ENCODE assay signal across 8 cellular contexts in the genomic region with DNA sequence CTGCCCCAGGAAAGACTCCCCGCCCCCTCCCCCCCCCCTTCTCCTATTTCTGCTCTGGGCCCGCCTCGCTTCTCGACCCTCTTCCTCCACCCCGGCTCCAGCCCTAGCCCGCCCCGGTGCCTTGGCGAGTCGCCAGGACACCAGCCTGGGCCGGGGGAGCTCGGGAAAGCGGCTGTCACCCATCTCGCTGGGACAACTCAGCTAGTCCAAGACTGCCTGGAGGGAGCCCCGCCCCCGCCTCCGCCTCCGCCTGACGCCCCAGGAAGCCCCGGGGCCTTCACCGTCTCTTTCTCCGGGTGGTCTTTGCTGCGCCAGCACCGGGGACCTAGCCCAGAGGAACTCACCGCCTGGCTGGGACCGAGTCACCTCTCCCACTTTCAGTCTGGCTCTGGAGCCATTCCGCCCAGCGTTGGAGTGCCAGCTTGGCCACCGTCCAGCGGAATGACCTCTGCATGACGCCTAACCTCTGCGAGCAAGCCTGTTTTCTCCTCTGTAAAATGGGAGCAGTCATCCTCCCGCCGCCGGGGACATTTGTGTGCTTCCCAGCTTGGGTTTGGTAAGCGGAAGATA. TPM values are rescaled to one million over a fixed set of nuclear protein-coding genes. Genes with fewer than 3 reads are reported as not detected.
DNase-seq lines count a peak whose midpoint lies in the region; ATAC-seq and TF ChIP-seq lines count a peak whose summit lies in the region.

No MANE protein-coding gene starts in this region.

- peaks cover 0 to 46% (median 10%) of the 10 kb centered on the region in 3 experiments for H3K27me3 ChIP-seq in neuronal stem cell (ENCODE audit: control insufficient read depth in 3 of 3, insufficient read depth in 3 of 3, low read depth in 1 of 3, low read length in 3 of 3)

- H3K4me2 ChIP-seq in neuronal stem cell (ENCODE audit: insufficient read depth, low read length, poor library complexity, severe bottlenecking), result peak overlapping the region; percentile 85

- peak overlapping the region; percentile 86 for H2AFZ ChIP-seq in neuronal stem cell (ENCODE audit: low read length)

- H3K4me3 ChIP-seq in fibroblast of villous mesenchyme (ENCODE audit: low read depth, low read length) (peak overlapping the region; percentile 57), neuronal stem cell (ENCODE audit: low read length in 2 of 2) (peak overlapping the region; percentile 66 to 78)

- WGBS in neuronal stem cell (ENCODE audit: extremely low coverage in 2 of 2, insufficient read length in 2 of 2, insufficient replicate concordance in 1 of 2), 2 donors, result no CpG with 5 or more reads among the region's 35 CpGs

- H2BK5ac ChIP-seq in neuronal stem cell (ENCODE audit: low read length), result no peak overlapping the region

- in situ Hi-C loops in KBM-7 (cut with MboI; ENCODE audit: low pct_unique_long_range_greater_than_20kb, low sequenced_read_pairs), result no loop called here

- no peak overlapping the region for H3K27ac ChIP-seq in neuronal stem cell (replicated peaks; ENCODE audit: low read length)

- peaks cover 16 to 23% of the 10 kb centered on the region in 2 donors for H3K4me1 ChIP-seq in neuronal stem cell (ENCODE audit: control insufficient read depth in 2 of 2, insufficient read depth in 1 of 2, low read depth in 1 of 2, low read length in 2 of 2)

- H3K14ac ChIP-seq in neuronal stem cell (ENCODE audit: low read length), result peak overlapping the region; percentile 39

- no peak overlapping the region for H3K4ac ChIP-seq in neuronal stem cell (ENCODE audit: low read length)

- no peak for ATAC-seq in activated CD8-positive, alpha-beta memory T cell treated with anti-CD3 and anti-CD28 coated beads, Interleukin-2, amount 10 ng/mL, durations not matched to agents 7 days and 5 days

- peak overlapping the region; percentile 21 for H2AK5ac ChIP-seq in neuronal stem cell (ENCODE audit: low read depth, low read length)

- no peaks in the 10 kb centered on the region for H3K36me3 ChIP-seq in neuronal stem cell (replicated peaks in 1 of 2; ENCODE audit: control insufficient read depth in 2 of 2, insufficient read depth in 2 of 2, low read length in 2 of 2)

- no peak overlapping the region for H3K27ac Mint-ChIP-seq in activated CD8-positive, alpha-beta memory T cell treated with anti-CD3 and anti-CD28 coated beads, Interleukin-2, amount 10 ng/mL, durations not matched to agents 7 days and 5 days

- TF ChIP-seq CTCF in fibroblast of villous mesenchyme (IDR thresholded peaks at IDR 0.05; ENCODE audit: insufficient read depth, low read depth, low read length), result no peak

- H3K27me3 Mint-ChIP-seq in activated CD8-positive, alpha-beta memory T cell treated with anti-CD3 and anti-CD28 coated beads, Interleukin-2, amount 10 ng/mL, durations not matched to agents 7 days and 5 days, result peaks cover 36% of the 10 kb centered on the region

- H3K9ac ChIP-seq in neuronal stem cell (ENCODE audit: low read depth, low read length, poor library complexity), result peak overlapping the region; percentile 87

- peak overlapping the region; percentile 88 for H3K18ac ChIP-seq in neuronal stem cell (ENCODE audit: low read length)

- H3K4me1 Mint-ChIP-seq in activated CD8-positive, alpha-beta memory T cell treated with anti-CD3 and anti-CD28 coated beads, Interleukin-2, amount 10 ng/mL, durations not matched to agents 7 days and 5 days, result peaks cover 25% of the 10 kb centered on the region

- no peak overlapping the region for H3K23ac ChIP-seq in neuronal stem cell (ENCODE audit: low read depth, low read length, poor library complexity)

- CTCF ChIA-PET in activated CD8-positive, alpha-beta memory T cell treated with anti-CD3 and anti-CD28 coated beads, Interleukin-2, amount 10 ng/mL, durations not matched to agents 7 days and 5 days (lab: Charles Lee), result interaction anchor here (0.8 to 1.0 kb wide), 2 partner anchors 12 to 72 kb away, joined by 3 to 4 read pairs; no protein-coding TSS in a partner anchor

- H3K79me1 ChIP-seq in neuronal stem cell (ENCODE audit: low read depth, low read length), result no peaks in the 10 kb centered on the region

- no peak overlapping the region for H4K91ac ChIP-seq in neuronal stem cell (ENCODE audit: low read depth, low read length, poor library complexity)

- H3K9me3 ChIP-seq in neuronal stem cell (replicated peaks in 1 of 2; ENCODE audit: control insufficient read depth in 2 of 2, insufficient read depth in 1 of 2, low read depth in 1 of 2, low read length in 2 of 2), result no peaks in the 10 kb centered on the region

- no peak overlapping the region for H2BK15ac ChIP-seq in neuronal stem cell (ENCODE audit: low read length)

- peak overlapping the region; percentile 68 for H3K4me3 Mint-ChIP-seq in activated CD8-positive, alpha-beta memory T cell treated with anti-CD3 and anti-CD28 coated beads, Interleukin-2, amount 10 ng/mL, durations not matched to agents 7 days and 5 days

- no peak overlapping the region for H4K8ac ChIP-seq in neuronal stem cell (ENCODE audit: low read depth, low read length)

- no peaks in the 10 kb centered on the region for H3K36me3 Mint-ChIP-seq in activated CD8-positive, alpha-beta memory T cell treated with anti-CD3 and anti-CD28 coated beads, Interleukin-2, amount 10 ng/mL, durations not matched to agents 7 days and 5 days

- no peak overlapping the region for H2BK12ac ChIP-seq in neuronal stem cell (ENCODE audit: low read length)

- H3K9me3 Mint-ChIP-seq in activated CD8-positive, alpha-beta memory T cell treated with anti-CD3 and anti-CD28 coated beads, Interleukin-2, amount 10 ng/mL, durations not matched to agents 7 days and 5 days (ENCODE audit: low read depth), result no peaks in the 10 kb centered on the region

- peak; percentile 29 for DNase-seq in NCI-H510A (lab: John Stamatoyannopoulos, UW)
- DNase-seq in NCI-H510A treated with DMSO at 0.1 percent for 48 hours (lab: John Stamatoyannopoulos, UW), result no peak
- DNase-seq in activated CD8-positive, alpha-beta memory T cell treated with anti-CD3 and anti-CD28 coated beads, Interleukin-2, amount 10 ng/mL, durations not matched to agents 7 days and 5 days, result peak; percentile 48
- no peak for DNase-seq in fibroblast of villous mesenchyme (ENCODE audit: low read depth)
- DNase-seq in neuronal stem cell (ENCODE audit: low spot score), result peak; percentile 68
- no peak for DNase-seq in NCI-H1105 treated with DMSO at 0.1 percent for 48 hours (lab: John Stamatoyannopoulos, UW)
- no peak for DNase-seq in KBM-7
- DNase-seq in NCI-H2081 treated with DMSO at 0.1 percent for 48 hours (lab: John Stamatoyannopoulos, UW), result no peak

- no peak overlapping the region for H2BK120ac ChIP-seq in neuronal stem cell (ENCODE audit: low read depth, low read length)

RNA-seq across cellular contexts. Expression of gene ZCCHC24, which starts 1.1 kb away (rescaled TPM):
- 1 to 10 TPM; 2.4 to 3.1 TPM for total RNA-seq in activated CD8-positive, alpha-beta memory T cell treated with anti-CD3 and anti-CD28 coated beads, Interleukin-2, amount 10 ng/mL, durations not matched to agents 7 days and 5 days
- 28.7 and 36.7 TPM in 2 replicates for total RNA-seq in fibroblast of villous mesenchyme
- 10.6 TPM for polyA plus RNA-seq in neuronal stem cell (2013, experiment 1 of 2)
- polyA plus RNA-seq in neuronal stem cell (2013, experiment 2 of 2), result 10.3 TPM

Comparison
In these comparisons a context has a peak if more than half of its experiments do, and no peak if none do; other contexts are left out.
1. DNase-seq: peak in NCI-H510A (single experiment), activated CD8-positive, alpha-beta memory T cell treated with anti-CD3 and anti-CD28 coated beads, Interleukin-2, amount 10 ng/mL, durations not matched to agents 7 days and 5 days (single experiment) and neuronal stem cell (single experiment); none in NCI-H510A treated with DMSO at 0.1 percent for 48 hours (single experiment), fibroblast of villous mesenchyme (single experiment), NCI-H1105 treated with DMSO at 0.1 percent for 48 hours (single experiment), KBM-7 (single experiment) and NCI-H2081 treated with DMSO at 0.1 percent for 48 hours (single experiment).